28 cellular contexts compared by ENCODE assay signal in the genomic region with DNA sequence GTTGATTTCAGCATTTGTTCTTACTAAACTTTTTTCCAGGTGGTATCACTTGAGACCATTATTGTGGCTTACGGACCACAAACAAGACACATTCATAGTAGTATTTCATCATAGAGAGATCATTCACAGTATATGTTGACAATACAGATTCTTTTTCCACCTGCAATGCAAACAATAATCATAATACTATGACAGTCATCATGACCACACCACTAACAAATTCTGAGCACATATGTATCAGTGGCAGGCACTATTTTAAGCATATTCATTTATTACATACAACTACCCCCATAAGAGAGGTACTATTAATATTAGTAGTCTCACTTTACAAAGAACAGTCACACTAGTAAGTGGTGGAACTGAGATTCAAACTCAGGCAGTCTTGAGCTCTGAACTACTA.
"Had no signal": no experiment of that assay in that cellular context is flagged by ENCODE, and none has a peak within 500 bp of the region (broad histone marks: within the 10 kb centered on the region; RNA-seq: fewer than 3 reads in every experiment).

No MANE protein-coding gene starts in this region.

- H2AFZ ChIP-seq: neural progenitor cell, parathyroid adenoma had no signal

- DNase-seq: naive thymus-derived CD4-positive, alpha-beta T cell; natural killer cell; occipital lobe; ovary; psoas muscle; right cardiac atrium; right lobe of liver; sigmoid colon; small intestine; stimulated activated CD4-positive, alpha-beta T cell treated with anti-CD3 and anti-CD28 coated beads, Interleukin-15, amount 100 ng/mL, for 24 hours; stimulated activated CD4-positive, alpha-beta T cell treated with anti-CD3 and anti-CD28 coated beads, Interleukin-2, amount 100 ng/mL, for 24 hours; stimulated activated CD4-positive, alpha-beta T cell treated with anti-CD3 and anti-CD28 coated beads, Interleukin-2, amount 100 ng/mL, for 48 hours; stimulated activated CD4-positive, alpha-beta T cell treated with anti-CD3 and anti-CD28 coated beads, Interleukin-4, amount 100 ng/mL, for 24 hours; stimulated activated naive CD4-positive, alpha-beta T cell; substantia nigra; testis; tibial artery; transverse colon; upper lobe of right lung; uterus had no signal

- ATAC-seq: naive thymus-derived CD4-positive, alpha-beta T cell; natural killer cell; psoas muscle; right cardiac atrium; right lobe of liver; stimulated activated memory B cell treated with anti-CD40 and anti-IgM and Interleukin-4, amounts not matched to agents 10 μg/mL and 1 μg/mL and 100 μg/mL, for 72 hours; upper lobe of right lung had no signal

- H3K9ac ChIP-seq: neural progenitor cell, parathyroid adenoma had no signal

- H3K4me1 Mint-ChIP-seq: nephron; stimulated activated memory B cell treated with anti-CD40 and anti-IgM and Interleukin-4, amounts not matched to agents 10 μg/mL and 1 μg/mL and 100 μg/mL, for 72 hours had no signal

- H3K36me3 ChIP-seq: neural progenitor cell, ovary, uterus had no signal

- H3K4me3 Mint-ChIP-seq: naive thymus-derived CD4-positive, alpha-beta T cell; natural killer cell; nephron; neural progenitor cell; stimulated activated memory B cell treated with anti-CD40 and anti-IgM and Interleukin-4, amounts not matched to agents 10 μg/mL and 1 μg/mL and 100 μg/mL, for 72 hours; stimulated activated naive CD8-positive, alpha-beta T cell treated with anti-CD3 and anti-CD28 coated beads, Interleukin-15, Interleukin-2, amounts not matched to agents 100 ng/mL and 50 ng/mL, for 24 hours; type B pancreatic cell had no signal

- H3K4me1 ChIP-seq: neural progenitor cell, parathyroid adenoma, psoas muscle, right lobe of liver, suprapubic skin, testis, tibial artery, transverse colon, upper lobe of right lung, uterus had no signal

- FAIRE-seq: small intestine had no signal

- H3K4me3 ChIP-seq: neural progenitor cell, ovary, psoas muscle, right lobe of liver, sigmoid colon, suprapubic skin, testis, tibial artery, transverse colon, upper lobe of right lung, uterus had no signal

- H3K9me3 Mint-ChIP-seq: naive thymus-derived CD4-positive, alpha-beta T cell; natural killer cell; nephron; neural progenitor cell; stimulated activated memory B cell treated with anti-CD40 and anti-IgM and Interleukin-4, amounts not matched to agents 10 μg/mL and 1 μg/mL and 100 μg/mL, for 72 hours; stimulated activated naive CD8-positive, alpha-beta T cell treated with anti-CD3 and anti-CD28 coated beads, Interleukin-15, Interleukin-2, amounts not matched to agents 100 ng/mL and 50 ng/mL, for 24 hours; type B pancreatic cell had no signal

- H3K27me3 Mint-ChIP-seq: naive thymus-derived CD4-positive, alpha-beta T cell; progenitor cell of endocrine pancreas; stimulated activated memory B cell treated with anti-CD40 and anti-IgM and Interleukin-4, amounts not matched to agents 10 μg/mL and 1 μg/mL and 100 μg/mL, for 72 hours; stimulated activated naive CD8-positive, alpha-beta T cell treated with anti-CD3 and anti-CD28 coated beads, Interleukin-15, Interleukin-2, amounts not matched to agents 100 ng/mL and 50 ng/mL, for 24 hours; type B pancreatic cell had no signal

- H3K36me3 Mint-ChIP-seq: natural killer cell had no signal

- H3K4me2 ChIP-seq: neural progenitor cell had no signal

- H3K27ac Mint-ChIP-seq: naive thymus-derived CD4-positive, alpha-beta T cell; natural killer cell; nephron; neural progenitor cell; stimulated activated memory B cell treated with anti-CD40 and anti-IgM and Interleukin-4, amounts not matched to agents 10 μg/mL and 1 μg/mL and 100 μg/mL, for 72 hours; stimulated activated naive CD8-positive, alpha-beta T cell treated with anti-CD3 and anti-CD28 coated beads, Interleukin-15, Interleukin-2, amounts not matched to agents 100 ng/mL and 50 ng/mL, for 24 hours; type B pancreatic cell had no signal

- H3K27me3 ChIP-seq: neural progenitor cell, ovary, right lobe of liver, sigmoid colon, suprapubic skin, testis, tibial artery, transverse colon, upper lobe of right lung, uterus had no signal

- H3K27ac ChIP-seq: neural progenitor cell, ovary, parathyroid adenoma, psoas muscle, right lobe of liver, sigmoid colon, suprapubic skin, testis, tibial artery, transverse colon, upper lobe of right lung, uterus had no signal

- H3K9me3 ChIP-seq: ovary, psoas muscle, right lobe of liver, sigmoid colon, suprapubic skin, testis, tibial artery, transverse colon, upper lobe of right lung, uterus had no signal

- H3K79me2 ChIP-seq: parathyroid adenoma had no signal
